Comparison of ENCODE assay signal across 15 cellular contexts in genomic region chr9:106880081-106880480, GRCh38. TPM values are rescaled to one million over a fixed set of nuclear protein-coding genes. Genes with fewer than 3 reads are reported as not detected.
A peak's percentile ranks its signal among the peaks of the same experiment; 100 is the strongest.
DNase-seq lines count a peak whose midpoint lies in the region; FAIRE-seq and TF ChIP-seq lines count a peak whose summit lies in the region.
"Had no signal": no experiment of that assay in that cellular context is flagged by ENCODE, and none has a peak within 500 bp of the region (broad histone marks: within the 10 kb centered on the region; RNA-seq: fewer than 3 reads in every experiment).

No MANE protein-coding gene starts in this region.

- TF ChIP-seq EP300 in sigmoid colon (IDR thresholded peaks at IDR 0.05) = no peak

- H3K27ac Mint-ChIP-seq in chondrocyte (ENCODE audit: unreplicated experiment) = peak overlapping the region; percentile 76
- H3K27ac Mint-ChIP-seq: activated naive CD8-positive, alpha-beta T cell treated with anti-CD3 and anti-CD28 coated beads for 36 hours had no signal

- H3K9me3 ChIP-seq in hepatocyte (ENCODE audit: low read depth) = no peaks in the 10 kb centered on the region
- H3K9me3 ChIP-seq in sigmoid colon = no peaks in the 10 kb centered on the region
- H3K9me3 ChIP-seq: right lobe of liver had no signal

- FAIRE-seq in GM12891 (lab: Jason Lieb, UNC) = no peak
- FAIRE-seq: colon had no signal

- WGBS in hepatocyte (ENCODE audit: low lambda C conversion rate, missing lambda C conversion rate) = 86% methylated on average over 5 of the region's 5 CpGs
- 89 to 95% methylated on average over 5 of the region's 5 CpGs for WGBS in sigmoid colon, 2 donors

- no peaks in the 10 kb centered on the region for H3K36me3 Mint-ChIP-seq in chondrocyte (ENCODE audit: low read depth)
- H3K36me3 Mint-ChIP-seq: activated naive CD8-positive, alpha-beta T cell treated with anti-CD3 and anti-CD28 coated beads for 36 hours had no signal

- no peaks in the 10 kb centered on the region for H3K9me2 ChIP-seq in hepatocyte (replicated peaks; ENCODE audit: insufficient read depth)

- no peaks in the 10 kb centered on the region for H3K27me3 Mint-ChIP-seq in chondrocyte (ENCODE audit: low read depth)
- H3K27me3 Mint-ChIP-seq: activated naive CD8-positive, alpha-beta T cell treated with anti-CD3 and anti-CD28 coated beads for 36 hours had no signal

- H3K27me3 ChIP-seq in hepatocyte (no peaks in the 10 kb centered on the region), sigmoid colon (no peaks in the 10 kb centered on the region)
- H3K27me3 ChIP-seq: right lobe of liver had no signal

- H3K36me3 ChIP-seq in hepatocyte (replicated peaks; ENCODE audit: insufficient read depth, low read depth) (no peaks in the 10 kb centered on the region), sigmoid colon (no peaks in the 10 kb centered on the region)
- H3K36me3 ChIP-seq: right lobe of liver had no signal

- TF ChIP-seq POLR2A in sigmoid colon (IDR thresholded peaks at IDR 0.05) (no peak), GM12891 (IDR thresholded peaks at IDR 0.05; ENCODE audit: low read depth, low read length) (no peak)

- H3K4me1 Mint-ChIP-seq in chondrocyte (ENCODE audit: low read depth) = peaks cover 81% of the 10 kb centered on the region
- H3K4me1 Mint-ChIP-seq: activated naive CD8-positive, alpha-beta T cell treated with anti-CD3 and anti-CD28 coated beads for 36 hours had no signal

- peaks cover 43% of the 10 kb centered on the region for H4K20me1 ChIP-seq in hepatocyte (ENCODE audit: insufficient read depth, poor library complexity, severe bottlenecking)

- H2AFZ ChIP-seq in hepatocyte = no peak overlapping the region

- H3K9me3 Mint-ChIP-seq in chondrocyte (ENCODE audit: low read depth) = peaks cover 3% of the 10 kb centered on the region

- no peak overlapping the region for H3K4me3 Mint-ChIP-seq in chondrocyte (ENCODE audit: unreplicated experiment)
- H3K4me3 Mint-ChIP-seq: activated naive CD8-positive, alpha-beta T cell treated with anti-CD3 and anti-CD28 coated beads for 36 hours had no signal

- no peak overlapping the region for H3K4me3 ChIP-seq in hepatocyte
- H3K4me3 ChIP-seq in sigmoid colon = no peak overlapping the region
- H3K4me3 ChIP-seq: right lobe of liver had no signal

- no peak overlapping the region for H3K4me2 ChIP-seq in hepatocyte

- H3K79me2 ChIP-seq in hepatocyte = peaks cover 96% of the 10 kb centered on the region

- peak overlapping the region; percentile 27 for H3K27ac ChIP-seq in hepatocyte
- peak overlapping the region; percentile 72 to 80 (median 77) for H3K27ac ChIP-seq in sigmoid colon
- H3K27ac ChIP-seq: right lobe of liver had no signal

- peaks cover 41% of the 10 kb centered on the region for H3K4me1 ChIP-seq in hepatocyte (ENCODE audit: insufficient read depth)
- H3K4me1 ChIP-seq in sigmoid colon = peaks cover 0 to 90% (median 76%) of the 10 kb centered on the region in 4 donors

- TF ChIP-seq CTCF in chondrocyte (IDR thresholded peaks at IDR 0.05) = no peak
- TF ChIP-seq CTCF in hepatocyte (IDR thresholded peaks at IDR 0.05; ENCODE audit: poor library complexity) = no peak
- no peak for TF ChIP-seq CTCF in sigmoid colon (IDR thresholded peaks at IDR 0.05)

- intact Hi-C loops in sigmoid colon (cut with DNase I) = no loop called here

- peak; percentile 29 for DNase-seq in G401 (ENCODE audit: low spot score)
- no peak for DNase-seq in chondrocyte (ENCODE audit: low spot score)
- no peak for DNase-seq in hepatocyte (ENCODE audit: low spot score)
- no peak for DNase-seq in sigmoid colon
- no peak for DNase-seq in activated effector memory CD4-positive, alpha-beta T cell treated with anti-CD3 and anti-CD28 coated beads, Interleukin-2, amount 50 U/mL, for 16 hours
- DNase-seq in NCI-H345 (lab: John Stamatoyannopoulos, UW) = no peak
- no peak for DNase-seq in GM12891 (ENCODE audit: insufficient read length, low spot score)
- DNase-seq in NCI-H128 (lab: John Stamatoyannopoulos, UW; ENCODE audit: unreplicated experiment) = no peak
- DNase-seq: activated naive CD8-positive, alpha-beta T cell treated with anti-CD3 and anti-CD28 coated beads for 36 hours; GF-D8; MV-4-11; NCI-H2171 treated with DMSO at 0.1 percent for 48 hours; right lobe of liver; stimulated activated naive CD4-positive, alpha-beta T cell had no signal

- in situ Hi-C loops in G401 (cut with HindIII; ENCODE audit: low sequenced_read_pairs) = no loop called here

TF ChIP-seq in GM12891, 5 proteins besides CTCF, POLR2A, EP300 and RAD21:
- TF ChIP-seq TAF1 (IDR thresholded peaks at IDR 0.05; ENCODE audit: low read depth, low read length) (no peak), SPI1 (IDR thresholded peaks at IDR 0.05; ENCODE audit: low read depth, low read length) (no peak), POLR2AphosphoS5 (IDR thresholded peaks at IDR 0.05; ENCODE audit: low read depth, low read length) (no peak), PAX5 (IDR thresholded peaks at IDR 0.05; ENCODE audit: insufficient read depth, low read length, severe bottlenecking) (no peak), POU2F2 (IDR thresholded peaks at IDR 0.05; ENCODE audit: low read depth, low read length) (no peak)
TF ChIP-seq in GM12891: peak in this region for 0.

RNA-seq across cellular contexts. Expression of gene ZNF462, which starts 17.1 kb away (rescaled TPM):
- total RNA-seq in G401 (2014; rRNA removed; shearing (Covaris generic)) = 0.06 and 0.20 TPM in 2 replicates
- total RNA-seq in chondrocyte (25.8 to 53.6 TPM (median 33.3 TPM) in 3 replicates), hepatocyte (13.8 and 27.5 TPM in 2 replicates), sigmoid colon (10 to 100 TPM; 21.7 to 33.8 (median 25.6) TPM)
- polyA plus RNA-seq in hepatocyte (7.8 and 8.6 TPM in 2 replicates), sigmoid colon (1 to 10 TPM in 2 of 3 donors, under 1 TPM in 1; 0.60 to 6.2 (median 2.5) TPM)
- 0.24 TPM for polyA plus RNA-seq in GM12891 (2012; ENCODE audit: low read depth, missing spikeins)

Comparison
In these comparisons a context has a peak if more than half of its experiments do, and no peak if none do; other contexts are left out.
1. RNA of gene ZNF462, which starts 17.1 kb away (total RNA-seq): 13.8 to 27.5 TPM in hepatocyte, 21.7 to 33.8 TPM in sigmoid colon and 25.8 to 53.6 TPM in chondrocyte; 0.06 to 0.20 TPM in G401; every median in the first group is over 10 times any median in the second.